Comparison of ENCODE assay signal across 9 cellular contexts in genomic region chr12:48970702-48971334, GRCh38. TPM values are rescaled to one million over a fixed set of nuclear protein-coding genes. Genes with fewer than 3 reads are reported as not detected.
DNase-seq lines count a peak whose midpoint lies in the region; ATAC-seq and TF ChIP-seq lines count a peak whose summit lies in the region.
"Had no signal": no experiment of that assay in that cellular context is flagged by ENCODE, and none has a peak within 500 bp of the region (broad histone marks: within the 10 kb centered on the region; RNA-seq: fewer than 3 reads in every experiment).

No MANE protein-coding gene starts in this region.

- peaks cover 58% of the 10 kb centered on the region for H3K27me3 Mint-ChIP-seq in activated naive CD8-positive, alpha-beta T cell treated with anti-CD3 and anti-CD28 coated beads for 36 hours

- H3K27ac Mint-ChIP-seq in activated naive CD8-positive, alpha-beta T cell treated with anti-CD3 and anti-CD28 coated beads for 36 hours: peak overlapping the region; percentile 43

- H3K36me3 ChIP-seq in H7 (replicated peaks; ENCODE audit: control insufficient read depth, insufficient read depth, low read length): no peaks in the 10 kb centered on the region
- no peaks in the 10 kb centered on the region for H3K36me3 ChIP-seq in muscle layer of duodenum (ENCODE audit: control insufficient read depth in 1 of 2, insufficient read depth in 2 of 2, low read length in 2 of 2)

- H3K4me3 ChIP-seq in AG10803 (ENCODE audit: low read length) (peak overlapping the region; percentile 54), H7 (ENCODE audit: insufficient read depth, low read depth, low read length) (peak overlapping the region; percentile 60; the same call in 1 of the 2 replicates), muscle layer of duodenum (ENCODE audit: low read depth in 1 of 2, low read length in 2 of 2) (peak overlapping the region; percentile 30 to 48)

- H3K4me1 Mint-ChIP-seq in activated naive CD8-positive, alpha-beta T cell treated with anti-CD3 and anti-CD28 coated beads for 36 hours: peaks cover 33% of the 10 kb centered on the region

- ATAC-seq in GM19351 (IDR thresholded peaks at IDR 0.05; ENCODE audit: unreplicated experiment): no peak

- no peaks in the 10 kb centered on the region for H3K9me3 ChIP-seq in muscle layer of duodenum (ENCODE audit: control insufficient read depth in 1 of 2, low read length in 2 of 2)

- no peak overlapping the region for H3K27ac ChIP-seq in muscle layer of duodenum (ENCODE audit: low read length)

- H3K27me3 ChIP-seq in H7 (ENCODE audit: control insufficient read depth, insufficient read depth, low read length): peaks cover 88% of the 10 kb centered on the region
- H3K27me3 ChIP-seq in muscle layer of duodenum (ENCODE audit: low read depth, low read length): peaks cover 54% of the 10 kb centered on the region

- no peak for TF ChIP-seq CTCF in AG10803 (conservative IDR thresholded peaks at IDR 0.05; ENCODE audit: low read length)

- peak overlapping the region; percentile 38 for H3K4me3 Mint-ChIP-seq in activated naive CD8-positive, alpha-beta T cell treated with anti-CD3 and anti-CD28 coated beads for 36 hours

- no peaks in the 10 kb centered on the region for H3K9me3 Mint-ChIP-seq in activated naive CD8-positive, alpha-beta T cell treated with anti-CD3 and anti-CD28 coated beads for 36 hours

- peaks cover 5 to 21% of the 10 kb centered on the region in 2 donors for H3K4me1 ChIP-seq in muscle layer of duodenum (ENCODE audit: control insufficient read depth in 1 of 2, insufficient read depth in 2 of 2, low read length in 2 of 2)

- no peaks in the 10 kb centered on the region for H3K36me3 Mint-ChIP-seq in activated naive CD8-positive, alpha-beta T cell treated with anti-CD3 and anti-CD28 coated beads for 36 hours

- no peak for DNase-seq in AG10803 (ENCODE audit: low read depth)
- peak; percentile 68 for DNase-seq in H7
- no peak for DNase-seq in activated naive CD8-positive, alpha-beta T cell treated with anti-CD3 and anti-CD28 coated beads for 36 hours
- no peak for DNase-seq in NCI-H2227 treated with DMSO at 0.1 percent for 48 hours (lab: John Stamatoyannopoulos, UW)
- no peak for DNase-seq in AG08395 (ENCODE audit: low spot score)
- no peak for DNase-seq in ecto neural progenitor cell (ENCODE audit: low spot score)
- DNase-seq: NCI-H1092 had no signal

RNA-seq across cellular contexts. Expression of gene WNT10B, which starts 0.7 kb away (rescaled TPM):
- 0.83 and 0.92 TPM in 2 replicates for total RNA-seq in H7 (2014; rRNA removed; shearing (Covaris generic))
- under 1 TPM; 0.24 to 0.39 TPM for total RNA-seq in activated naive CD8-positive, alpha-beta T cell treated with anti-CD3 and anti-CD28 coated beads for 36 hours

RNA-seq across cellular contexts. Expression of gene WNT1, which starts 7.3 kb away (rescaled TPM):
- not detected in 2 replicates for total RNA-seq in H7 (2014; rRNA removed; shearing (Covaris generic))
- total RNA-seq in activated naive CD8-positive, alpha-beta T cell treated with anti-CD3 and anti-CD28 coated beads for 36 hours: not detected

RNA-seq across cellular contexts. Expression of gene ARF3, which starts 13.5 kb away (rescaled TPM):
- total RNA-seq in H7 (2014; rRNA removed; shearing (Covaris generic)): 68.9 and 95.1 TPM in 2 replicates
- 10 to 100 TPM; 81.8 to 82.5 TPM for total RNA-seq in activated naive CD8-positive, alpha-beta T cell treated with anti-CD3 and anti-CD28 coated beads for 36 hours

RNA-seq across cellular contexts. Expression of gene DDN, which starts 28.4 kb away (rescaled TPM):
- total RNA-seq in H7 (2014; rRNA removed; shearing (Covaris generic)): 0.10 and 0.30 TPM in 2 replicates
- total RNA-seq in activated naive CD8-positive, alpha-beta T cell treated with anti-CD3 and anti-CD28 coated beads for 36 hours: 1 to 10 TPM; 1.3 to 1.4 TPM

RNA-seq across cellular contexts. Expression of gene FKBP11, which starts 45.5 kb away (rescaled TPM):
- total RNA-seq in H7 (2014; rRNA removed; shearing (Covaris generic)): 10.8 and 16.5 TPM in 2 replicates
- total RNA-seq in activated naive CD8-positive, alpha-beta T cell treated with anti-CD3 and anti-CD28 coated beads for 36 hours: 100 to 1,000 TPM in 1 of 2 experiments, 10 to 100 TPM in 1; 97.4 to 104 TPM
